Comparison of ENCODE assay signal across 16 cellular contexts in the genomic region with DNA sequence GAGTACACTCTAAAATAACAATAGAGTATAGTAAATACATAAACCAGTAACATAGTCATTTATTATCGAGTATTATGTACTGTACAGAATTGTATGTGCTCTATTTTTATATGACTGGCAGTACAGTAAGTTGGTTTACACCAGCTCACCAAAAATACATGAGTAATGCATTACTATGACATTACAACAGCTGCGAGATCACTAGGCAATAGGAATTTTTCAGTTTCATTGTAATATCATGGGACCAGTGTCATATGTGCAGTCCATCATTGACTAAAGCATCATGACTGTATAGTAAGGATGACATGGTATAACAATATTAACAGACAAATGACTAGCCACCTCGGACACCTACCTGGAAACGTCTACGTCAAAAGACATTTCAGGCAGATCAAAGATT. TPM values are rescaled to one million over a fixed set of nuclear protein-coding genes. Genes with fewer than 3 reads are reported as not detected.
DNase-seq lines count a peak whose midpoint lies in the region; ATAC-seq and TF ChIP-seq lines count a peak whose summit lies in the region.
"Had no signal": no experiment of that assay in that cellular context is flagged by ENCODE, and none has a peak within 500 bp of the region (broad histone marks: within the 10 kb centered on the region; RNA-seq: fewer than 3 reads in every experiment).

No MANE protein-coding gene starts in this region.

- H3K27ac Mint-ChIP-seq in T-cell = no peak overlapping the region
- H3K27ac Mint-ChIP-seq: CD4-positive, alpha-beta memory T cell had no signal

- POLR2A ChIA-PET in T-cell (lab: Charles Lee) = no interaction called here

- no peaks in the 10 kb centered on the region for H3K9me3 Mint-ChIP-seq in T-cell
- H3K9me3 Mint-ChIP-seq: CD4-positive, alpha-beta memory T cell had no signal

- H3K36me3 Mint-ChIP-seq in T-cell = no peaks in the 10 kb centered on the region
- H3K36me3 Mint-ChIP-seq: CD4-positive, alpha-beta memory T cell had no signal

- CTCF ChIA-PET in T-cell (lab: Charles Lee) = no interaction called here

- DNase-seq in ELR (ENCODE audit: low read depth) = peak; percentile 20
- DNase-seq in amniotic epithelial cell (ENCODE audit: low read depth) = peak; percentile 19
- peak; percentile 43 for DNase-seq in epithelial cell of esophagus (ENCODE audit: low read depth)
- DNase-seq in kidney tubule cell (ENCODE audit: low spot score) = peak; percentile 25
- DNase-seq in stimulated activated CD4-positive, alpha-beta T cell treated with anti-CD3 and anti-CD28 coated beads, Interleukin-4, amount 100 ng/mL, for 24 hours = no peak
- no peak for DNase-seq in T-cell
- no peak for DNase-seq in medulla oblongata (ENCODE audit: extremely low spot score)
- DNase-seq in ACHN = no peak
- DNase-seq: BE2C; CD4-positive, alpha-beta memory T cell; DMS153; DMS79 treated with DMSO at 0.1 percent for 48 hours; EL; GDM1; GOT3 had no signal

- no peak for ATAC-seq in T-cell (replicated peaks in 1 of 4)

- H3K4me1 Mint-ChIP-seq in T-cell = no peaks in the 10 kb centered on the region
- H3K4me1 Mint-ChIP-seq: CD4-positive, alpha-beta memory T cell had no signal

- no peak overlapping the region for H3K4me3 ChIP-seq in epithelial cell of esophagus (ENCODE audit: low read length)
- H3K4me3 ChIP-seq: HAP-1 had no signal

- in situ Hi-C loops in ACHN (cut with HindIII; ENCODE audit: low pct_ligation_motif_present, low pct_unique_long_range_greater_than_20kb, low sequenced_read_pairs) = no loop called here

- no peak overlapping the region for H3K4me3 Mint-ChIP-seq in T-cell
- H3K4me3 Mint-ChIP-seq: CD4-positive, alpha-beta memory T cell had no signal

- no peak for TF ChIP-seq CTCF in epithelial cell of esophagus (IDR thresholded peaks at IDR 0.05; ENCODE audit: insufficient read depth, low read depth, low read length, missing control alignments)

- H3K27me3 Mint-ChIP-seq in T-cell = peaks cover 0 to 8% of the 10 kb centered on the region in 2 donors

RNA-seq across cellular contexts. Expression of a gene that starts 33.6 kb away (rescaled TPM):
- 1 to 10 TPM in 4 of 5 donors, under 1 TPM in 1; 0.99 to 2.6 (median 1.3) TPM for total RNA-seq in T-cell

RNA-seq across cellular contexts. Expression of a gene that starts 34.6 kb away (rescaled TPM):
- total RNA-seq in T-cell = 10 to 100 TPM; 19.2 to 36.5 (median 32.4) TPM

RNA-seq across cellular contexts. Expression of a gene that starts 46.9 kb away (rescaled TPM):
- total RNA-seq in T-cell = 10 to 100 TPM in 3 of 5 donors, 1 to 10 TPM in 2; 4.3 to 13.0 (median 11.0) TPM

Comparison
In these comparisons a context has a peak if more than half of its experiments do, and no peak if none do; other contexts are left out.
1. DNase-seq: peak in ELR (single experiment), amniotic epithelial cell (single experiment), epithelial cell of esophagus (single experiment) and kidney tubule cell (single experiment); none in stimulated activated CD4-positive, alpha-beta T cell treated with anti-CD3 and anti-CD28 coated beads, Interleukin-4, amount 100 ng/mL, for 24 hours (single experiment), T-cell (0 of 34), medulla oblongata (single experiment) and ACHN (single experiment).